In genomic region chr3:148827585-148827984, GRCh38 we compare ENCODE assay signal across 34 cellular contexts. TPM values are rescaled to one million over a fixed set of nuclear protein-coding genes. Genes with fewer than 3 reads are reported as not detected.
"Had no signal": no experiment of that assay in that cellular context is flagged by ENCODE, and none has a peak within 500 bp of the region (broad histone marks: within the 10 kb centered on the region; RNA-seq: fewer than 3 reads in every experiment).

Gene CPB1, plus strand, starts transcription at chr3:148827811. Its CDS starts 13 bp downstream, at chr3:148827824.

- H3K36me3 ChIP-seq: WERI-Rb-1 had no signal

- H3K36me3 Mint-ChIP-seq: activated naive CD4-positive, alpha-beta T cell treated with anti-CD3 and anti-CD28 coated beads, Interleukin-2, amount 10 ng/mL, durations not matched to agents 7 days and 5 days; activated naive CD4-positive, alpha-beta T cell treated with anti-CD3 and anti-CD28 coated beads, Interleukin-2, amount 50 U/mL, for 72 hours; activated naive CD8-positive, alpha-beta T cell treated with anti-CD3 and anti-CD28 coated beads, Interleukin-2, amount 10 ng/mL, durations not matched to agents 7 days and 5 days; brain had no signal

- H3K27ac ChIP-seq: WERI-Rb-1 had no signal

- H3K27me3 Mint-ChIP-seq: brain had no signal

- H3K9me3 Mint-ChIP-seq: activated B cell treated with CpG ODN at 0.5 μM for 24 hours; activated CD4-positive, alpha-beta memory T cell treated with anti-CD3 and anti-CD28 coated beads, Interleukin-2, amount 10 ng/mL, durations not matched to agents 7 days and 5 days; activated CD4-positive, alpha-beta T cell treated with anti-CD3 and anti-CD28 coated beads, Interleukin-2, amount 10 ng/mL, durations not matched to agents 7 days and 5 days; activated naive CD4-positive, alpha-beta T cell treated with anti-CD3 and anti-CD28 coated beads, Interleukin-2, amount 10 ng/mL, durations not matched to agents 7 days and 5 days; activated naive CD4-positive, alpha-beta T cell treated with anti-CD3 and anti-CD28 coated beads, Interleukin-2, amount 50 U/mL, for 72 hours; activated naive CD8-positive, alpha-beta T cell treated with anti-CD3 and anti-CD28 coated beads, Interleukin-2, amount 10 ng/mL, durations not matched to agents 7 days and 5 days; activated T-cell treated with anti-CD3 and anti-CD28 coated beads, Interleukin-2, amount 50 U/mL, for 24 hours; activated T-cell treated with anti-CD3 and anti-CD28 coated beads, Interleukin-2, amount 50 U/mL, for 72 hours; T-helper 2 cell treated with Interferon-gamma antibody and Interleukin-4, amounts not matched to agents 5 μg/mL and 100 μg/mL, for 36 hours had no signal

- H3K4me1 Mint-ChIP-seq: activated B cell treated with CpG ODN at 0.5 μM for 24 hours; activated CD4-positive, alpha-beta memory T cell treated with anti-CD3 and anti-CD28 coated beads, Interleukin-2, amount 10 ng/mL, durations not matched to agents 7 days and 5 days; activated CD4-positive, alpha-beta T cell treated with anti-CD3 and anti-CD28 coated beads, Interleukin-2, amount 10 ng/mL, durations not matched to agents 7 days and 5 days; activated naive CD4-positive, alpha-beta T cell treated with anti-CD3 and anti-CD28 coated beads, Interleukin-2, amount 10 ng/mL, durations not matched to agents 7 days and 5 days; activated naive CD8-positive, alpha-beta T cell treated with anti-CD3 and anti-CD28 coated beads, Interleukin-2, amount 10 ng/mL, durations not matched to agents 7 days and 5 days; brain; T-helper 17 cell had no signal

- H3K4me3 Mint-ChIP-seq: activated B cell treated with CpG ODN at 0.5 μM for 24 hours; activated CD4-positive, alpha-beta memory T cell treated with anti-CD3 and anti-CD28 coated beads, Interleukin-2, amount 10 ng/mL, durations not matched to agents 7 days and 5 days; activated CD4-positive, alpha-beta T cell treated with anti-CD3 and anti-CD28 coated beads, Interleukin-2, amount 10 ng/mL, durations not matched to agents 7 days and 5 days; activated naive CD4-positive, alpha-beta T cell treated with anti-CD3 and anti-CD28 coated beads, Interleukin-2, amount 10 ng/mL, durations not matched to agents 7 days and 5 days; activated naive CD8-positive, alpha-beta T cell treated with anti-CD3 and anti-CD28 coated beads, Interleukin-2, amount 10 ng/mL, durations not matched to agents 7 days and 5 days; activated T-cell treated with anti-CD3 and anti-CD28 coated beads, Interleukin-2, amount 50 U/mL, for 24 hours; activated T-cell treated with anti-CD3 and anti-CD28 coated beads, Interleukin-2, amount 50 U/mL, for 72 hours; brain; T-helper 17 cell; T-helper 2 cell treated with Interferon-gamma antibody and Interleukin-4, amounts not matched to agents 5 μg/mL and 100 μg/mL, for 36 hours had no signal

- DNase-seq: activated B cell treated with CpG ODN at 0.5 μM for 24 hours; activated CD4-positive, alpha-beta memory T cell treated with anti-CD3 and anti-CD28 coated beads, Interleukin-2, amount 10 ng/mL, durations not matched to agents 7 days and 5 days; activated CD4-positive, alpha-beta T cell treated with anti-CD3 and anti-CD28 coated beads for 1 hour; activated CD4-positive, alpha-beta T cell treated with anti-CD3 and anti-CD28 coated beads for 4 hours; activated CD4-positive, alpha-beta T cell treated with anti-CD3 and anti-CD28 coated beads, Interleukin-2, amount 10 ng/mL, durations not matched to agents 7 days and 5 days; activated CD4-positive, alpha-beta T cell treated with anti-CD3 and anti-CD28 coated beads, Interleukin-2, amount 50 U/mL, for 4 hours; activated CD8-positive, alpha-beta memory T cell treated with anti-CD3 and anti-CD28 coated beads, Interleukin-2, amount 50 U/mL, for 48 hours; activated gamma-delta T cell; activated naive CD4-positive, alpha-beta T cell; activated naive CD4-positive, alpha-beta T cell treated with anti-CD3 and anti-CD28 coated beads, Interleukin-2, amount 10 ng/mL, durations not matched to agents 7 days and 5 days; activated naive CD8-positive, alpha-beta T cell treated with anti-CD3 and anti-CD28 coated beads, Interleukin-2, amount 10 ng/mL, durations not matched to agents 7 days and 5 days; activated T-cell treated with anti-CD3 and anti-CD28 coated beads for 4 hours; activated T-cell treated with anti-CD3 and anti-CD28 coated beads, Interleukin-2, amount 50 U/mL, for 24 hours; activated T-cell treated with anti-CD3 and anti-CD28 coated beads, Interleukin-2, amount 50 U/mL, for 72 hours; amygdala; aorta; cortex of kidney; dermis blood vessel endothelial cell; effector CD4-positive, alpha-beta T cell; head of caudate nucleus; SW 1271; T-helper 1 cell; T-helper 17 cell; T1000; WERI-Rb-1 had no signal

- ATAC-seq: activated naive CD4-positive, alpha-beta T cell treated with anti-CD3 and anti-CD28 coated beads, Interleukin-2, amount 50 U/mL, for 72 hours; activated T-cell treated with anti-CD3 and anti-CD28 coated beads, Interleukin-2, amount 50 U/mL, for 72 hours; esophagus mucosa; T-helper 17 cell had no signal

- H3K27ac Mint-ChIP-seq: activated B cell treated with CpG ODN at 0.5 μM for 24 hours; activated CD4-positive, alpha-beta memory T cell treated with anti-CD3 and anti-CD28 coated beads, Interleukin-2, amount 10 ng/mL, durations not matched to agents 7 days and 5 days; activated CD4-positive, alpha-beta T cell treated with anti-CD3 and anti-CD28 coated beads, Interleukin-2, amount 10 ng/mL, durations not matched to agents 7 days and 5 days; activated naive CD4-positive, alpha-beta T cell treated with anti-CD3 and anti-CD28 coated beads, Interleukin-2, amount 10 ng/mL, durations not matched to agents 7 days and 5 days; activated naive CD4-positive, alpha-beta T cell treated with anti-CD3 and anti-CD28 coated beads, Interleukin-2, amount 50 U/mL, for 72 hours; activated naive CD8-positive, alpha-beta T cell treated with anti-CD3 and anti-CD28 coated beads, Interleukin-2, amount 10 ng/mL, durations not matched to agents 7 days and 5 days; activated T-cell treated with anti-CD3 and anti-CD28 coated beads, Interleukin-2, amount 50 U/mL, for 24 hours; activated T-cell treated with anti-CD3 and anti-CD28 coated beads, Interleukin-2, amount 50 U/mL, for 72 hours; brain; T-helper 17 cell; T-helper 2 cell treated with Interferon-gamma antibody and Interleukin-4, amounts not matched to agents 5 μg/mL and 100 μg/mL, for 36 hours had no signal

RNA-seq across cellular contexts. Expression of gene CPB1, which starts in this region (rescaled TPM):
- total RNA-seq: activated B cell treated with CpG ODN at 0.5 μM for 24 hours; activated CD4-positive, alpha-beta memory T cell treated with anti-CD3 and anti-CD28 coated beads, Interleukin-2, amount 10 ng/mL, durations not matched to agents 7 days and 5 days; activated CD4-positive, alpha-beta T cell treated with anti-CD3 and anti-CD28 coated beads, Interleukin-2, amount 10 ng/mL, durations not matched to agents 7 days and 5 days; activated naive CD4-positive, alpha-beta T cell treated with anti-CD3 and anti-CD28 coated beads, Interleukin-2, amount 50 U/mL, for 72 hours; activated naive CD8-positive, alpha-beta T cell treated with anti-CD3 and anti-CD28 coated beads, Interleukin-2, amount 10 ng/mL, durations not matched to agents 7 days and 5 days; activated T-cell treated with anti-CD3 and anti-CD28 coated beads, Interleukin-2, amount 50 U/mL, for 72 hours; bronchial epithelial cell; cardiac septum; chondrocyte; dermis blood vessel endothelial cell; epithelial cell of proximal tubule; esophagus mucosa; frontal cortex; T-helper 17 cell had no signal
